In genomic region chr20:35626386-35627001, GRCh38 we compare ENCODE assay signal across 23 cellular contexts. TPM values are rescaled to one million over a fixed set of nuclear protein-coding genes. Genes with fewer than 3 reads are reported as not detected.
DNase-seq lines count a peak whose midpoint lies in the region; ATAC-seq and TF ChIP-seq lines count a peak whose summit lies in the region.
"Had no signal": no experiment of that assay in that cellular context is flagged by ENCODE, and none has a peak within 500 bp of the region (broad histone marks: within the 10 kb centered on the region; RNA-seq: fewer than 3 reads in every experiment).

No MANE protein-coding gene starts in this region.

- H3K27ac Mint-ChIP-seq in stimulated activated effector memory CD8-positive, alpha-beta T cell treated with anti-CD3 and anti-CD28 coated beads, Interleukin-12 subunit alpha, Interleukin-12 subunit beta, amount 100 ng/mL, for 72 hours = peak overlapping the region; percentile 79
- H3K27ac Mint-ChIP-seq: activated CD4-positive, alpha-beta T cell treated with anti-CD3 and anti-CD28 coated beads, Interleukin-2, amount 10 ng/mL, durations not matched to agents 7 days and 5 days; dendritic cell treated with granulocyte-macrophage colony-stimulating factor and Interleukin-4, amounts not matched to agents 40 ng/mL and 50 ng/mL, for 4 days had no signal

- peak; percentile 41 for DNase-seq in activated CD8-positive, alpha-beta memory T cell treated with anti-CD3 and anti-CD28 coated beads for 24 hours
- no peak for DNase-seq in activated CD8-positive, alpha-beta memory T cell treated with anti-CD3 and anti-CD28 coated beads, Interleukin-2, amount 50 U/mL, for 4 hours
- DNase-seq in RWPE1 (ENCODE audit: low spot score) (no peak), ecto neural progenitor cell (ENCODE audit: low spot score) (peak; percentile 29), trophoblast cell (no peak), NCI-H146 treated with DMSO at 0.1 percent for 48 hours (lab: John Stamatoyannopoulos, UW; ENCODE audit: unreplicated experiment) (no peak), GM13977 (ENCODE audit: low spot score) (no peak)
- no peak for DNase-seq in stimulated activated effector memory CD8-positive, alpha-beta T cell treated with anti-CD3 and anti-CD28 coated beads, Interleukin-12 subunit alpha, Interleukin-12 subunit beta, amount 100 ng/mL, for 72 hours (ENCODE audit: low spot score in 2 of 2)
- DNase-seq: activated CD4-positive, alpha-beta T cell treated with anti-CD3 and anti-CD28 coated beads, Interleukin-2, amount 10 ng/mL, durations not matched to agents 7 days and 5 days; activated naive CD8-positive, alpha-beta T cell treated with anti-CD3 and anti-CD28 coated beads, Interleukin-2, amount 50 U/mL, for 24 hours; activated T-cell treated with anti-CD3 and anti-CD28 coated beads, Interleukin-2, amount 50 U/mL, for 48 hours; HCEC 1CT; kidney glomerular epithelial cell; mesenchymal stem cell; naive thymus-derived CD4-positive, alpha-beta T cell; NCI-H1436 treated with DMSO at 0.1 percent for 48 hours; NCI-H446; NK-92 treated with Interleukin-12 subunit alpha and Interleukin-12 subunit beta, amount 100 ng/mL, for 24 hours; SHP77; stimulated activated CD4-positive, alpha-beta T cell treated with anti-CD3 and anti-CD28 coated beads, Interleukin-1b, Interleukin-23, amount 100 ng/mL, for 48 hours had no signal

- H3K9me3 ChIP-seq in trophoblast cell (ENCODE audit: insufficient read depth, low read depth, low read length) = peaks cover 2% of the 10 kb centered on the region
- H3K9me3 ChIP-seq: gastroesophageal sphincter had no signal

- WGBS in trophoblast cell (ENCODE audit: extremely low coverage, insufficient coverage, insufficient read length) = no CpG with 5 or more reads among the region's 13 CpGs

- H2BK5ac ChIP-seq in trophoblast cell (ENCODE audit: low read depth, low read length, poor library complexity) = no peak overlapping the region

- no peak overlapping the region for H4K8ac ChIP-seq in trophoblast cell (ENCODE audit: low read depth, low read length)

- no peak overlapping the region for H2AK5ac ChIP-seq in trophoblast cell (ENCODE audit: low read length)

- peaks cover 91% of the 10 kb centered on the region for H3K36me3 Mint-ChIP-seq in stimulated activated effector memory CD8-positive, alpha-beta T cell treated with anti-CD3 and anti-CD28 coated beads, Interleukin-12 subunit alpha, Interleukin-12 subunit beta, amount 100 ng/mL, for 72 hours

- H3K79me1 ChIP-seq in trophoblast cell (ENCODE audit: low read length) = no peaks in the 10 kb centered on the region

- H2AFZ ChIP-seq in trophoblast cell (ENCODE audit: insufficient read depth, low read length, poor library complexity) = no peak overlapping the region

- no peaks in the 10 kb centered on the region for H3K27me3 ChIP-seq in trophoblast cell (ENCODE audit: insufficient read depth, low read length)
- H3K27me3 ChIP-seq: gastroesophageal sphincter had no signal

- no peak overlapping the region for H3K4me2 ChIP-seq in trophoblast cell (ENCODE audit: low read length)

- no peaks in the 10 kb centered on the region for H3K79me2 ChIP-seq in trophoblast cell (ENCODE audit: control insufficient read depth, insufficient read depth, low read length, poor library complexity)

- CTCF ChIA-PET in RWPE1 (lab: Yijun Ruan, JAX) = interaction anchor here (0.6 kb wide), 1 partner anchor 1518 kb away, joined by 4 read pairs; no protein-coding TSS in a partner anchor

- no peaks in the 10 kb centered on the region for H3K4me1 Mint-ChIP-seq in stimulated activated effector memory CD8-positive, alpha-beta T cell treated with anti-CD3 and anti-CD28 coated beads, Interleukin-12 subunit alpha, Interleukin-12 subunit beta, amount 100 ng/mL, for 72 hours
- H3K4me1 Mint-ChIP-seq: activated CD4-positive, alpha-beta T cell treated with anti-CD3 and anti-CD28 coated beads, Interleukin-2, amount 10 ng/mL, durations not matched to agents 7 days and 5 days had no signal

- no peak overlapping the region for H2BK120ac ChIP-seq in trophoblast cell (ENCODE audit: insufficient read depth, low read length, poor library complexity)

- H3K14ac ChIP-seq in trophoblast cell (ENCODE audit: low read length) = no peak overlapping the region

- H3K9me3 Mint-ChIP-seq in stimulated activated effector memory CD8-positive, alpha-beta T cell treated with anti-CD3 and anti-CD28 coated beads, Interleukin-12 subunit alpha, Interleukin-12 subunit beta, amount 100 ng/mL, for 72 hours = no peaks in the 10 kb centered on the region
- H3K9me3 Mint-ChIP-seq: activated CD4-positive, alpha-beta T cell treated with anti-CD3 and anti-CD28 coated beads, Interleukin-2, amount 10 ng/mL, durations not matched to agents 7 days and 5 days; activated naive CD8-positive, alpha-beta T cell treated with anti-CD3 and anti-CD28 coated beads, Interleukin-2, amount 50 U/mL, for 24 hours; dendritic cell treated with granulocyte-macrophage colony-stimulating factor and Interleukin-4, amounts not matched to agents 40 ng/mL and 50 ng/mL, for 4 days; naive thymus-derived CD4-positive, alpha-beta T cell had no signal

- POLR2A ChIA-PET in RWPE1 (lab: Yijun Ruan, JAX; ENCODE audit: low non-redundant PET) = no interaction called here

- no peak overlapping the region for H2BK12ac ChIP-seq in trophoblast cell (ENCODE audit: low read length)

- no peaks in the 10 kb centered on the region for H3K4me1 ChIP-seq in trophoblast cell (ENCODE audit: control insufficient read depth in 1 of 2, insufficient read depth in 2 of 2, low read length in 2 of 2)
- H3K4me1 ChIP-seq: gastroesophageal sphincter had no signal

- no peak overlapping the region for H3K4me3 ChIP-seq in trophoblast cell (ENCODE audit: low read depth, low read length)
- H3K4me3 ChIP-seq: gastroesophageal sphincter had no signal

- no peak overlapping the region for H3K18ac ChIP-seq in trophoblast cell (ENCODE audit: low read length)

- ATAC-seq in stimulated activated effector memory CD8-positive, alpha-beta T cell treated with anti-CD3 and anti-CD28 coated beads, Interleukin-12 subunit alpha, Interleukin-12 subunit beta, amount 100 ng/mL, for 72 hours = no peak
- ATAC-seq: activated naive CD8-positive, alpha-beta T cell treated with anti-CD3 and anti-CD28 coated beads, Interleukin-2, amount 50 U/mL, for 24 hours; esophagus mucosa; gastroesophageal sphincter; naive thymus-derived CD4-positive, alpha-beta T cell had no signal

- no peak overlapping the region for H3K4ac ChIP-seq in trophoblast cell (ENCODE audit: low read depth, low read length)

- H4K12ac ChIP-seq in trophoblast cell (ENCODE audit: low read depth, low read length) = no peak overlapping the region

- H3K27ac ChIP-seq in RWPE1 = peak overlapping the region; percentile 66
- H3K27ac ChIP-seq in trophoblast cell (ENCODE audit: low read depth, low read length) = no peak overlapping the region
- H3K27ac ChIP-seq: gastroesophageal sphincter had no signal

- H3K9ac ChIP-seq in trophoblast cell (ENCODE audit: low read length) = no peak overlapping the region

- H4K91ac ChIP-seq in trophoblast cell (ENCODE audit: low read depth, low read length) = no peak overlapping the region

- TF ChIP-seq CTCF in RWPE1 (conservative IDR thresholded peaks at IDR 0.05; ENCODE audit: low read depth) (no peak), GM13977 (IDR thresholded peaks at IDR 0.05; ENCODE audit: extremely low read depth, insufficient read depth, missing control alignments) (no peak)

- H3K36me3 ChIP-seq in trophoblast cell (ENCODE audit: control insufficient read depth in 1 of 2, insufficient read depth in 2 of 2, low read length in 2 of 2) = peaks cover 35 to 52% of the 10 kb centered on the region in 2 experiments

- no peak overlapping the region for H3K4me3 Mint-ChIP-seq in stimulated activated effector memory CD8-positive, alpha-beta T cell treated with anti-CD3 and anti-CD28 coated beads, Interleukin-12 subunit alpha, Interleukin-12 subunit beta, amount 100 ng/mL, for 72 hours
- H3K4me3 Mint-ChIP-seq: activated CD4-positive, alpha-beta T cell treated with anti-CD3 and anti-CD28 coated beads, Interleukin-2, amount 10 ng/mL, durations not matched to agents 7 days and 5 days; activated naive CD8-positive, alpha-beta T cell treated with anti-CD3 and anti-CD28 coated beads, Interleukin-2, amount 50 U/mL, for 24 hours; dendritic cell treated with granulocyte-macrophage colony-stimulating factor and Interleukin-4, amounts not matched to agents 40 ng/mL and 50 ng/mL, for 4 days; naive thymus-derived CD4-positive, alpha-beta T cell had no signal

- in situ Hi-C loops in GM13977 (cut with MboI; ENCODE audit: low pct_unique_long_range_greater_than_20kb, low sequenced_read_pairs, unreplicated experiment) = no loop called here

- H3K23ac ChIP-seq in trophoblast cell (ENCODE audit: low read length) = no peak overlapping the region

RNA-seq across cellular contexts. Expression of gene SPAG4, which starts 10.9 kb away (rescaled TPM):
- polyA plus RNA-seq in trophoblast cell (2013) = 2.7 and 3.1 TPM in 2 replicates
- polyA plus RNA-seq: naive thymus-derived CD4-positive, alpha-beta T cell had no signal

RNA-seq across cellular contexts. Expression of gene CPNE1, which starts 38.2 kb away (rescaled TPM):
- polyA plus RNA-seq in trophoblast cell (2013) = 121 and 122 TPM in 2 replicates

RNA-seq across cellular contexts. Expression of gene RBM12, which starts 38.2 kb away (rescaled TPM):
- 99.5 and 101 TPM in 2 replicates for polyA plus RNA-seq in trophoblast cell (2013)

Comparison
In these comparisons a context has a peak if more than half of its experiments do, and no peak if none do; other contexts are left out.
1. DNase-seq: peak in activated CD8-positive, alpha-beta memory T cell treated with anti-CD3 and anti-CD28 coated beads for 24 hours (single experiment) and ecto neural progenitor cell (single experiment); none in activated CD8-positive, alpha-beta memory T cell treated with anti-CD3 and anti-CD28 coated beads, Interleukin-2, amount 50 U/mL, for 4 hours (single experiment), RWPE1 (single experiment), stimulated activated effector memory CD8-positive, alpha-beta T cell treated with anti-CD3 and anti-CD28 coated beads, Interleukin-12 subunit alpha, Interleukin-12 subunit beta, amount 100 ng/mL, for 72 hours (0 of 2), trophoblast cell (0 of 2), NCI-H146 treated with DMSO at 0.1 percent for 48 hours (single experiment) and GM13977 (single experiment).